Comparison of ENCODE assay signal across 8 cellular contexts in the genomic region with DNA sequence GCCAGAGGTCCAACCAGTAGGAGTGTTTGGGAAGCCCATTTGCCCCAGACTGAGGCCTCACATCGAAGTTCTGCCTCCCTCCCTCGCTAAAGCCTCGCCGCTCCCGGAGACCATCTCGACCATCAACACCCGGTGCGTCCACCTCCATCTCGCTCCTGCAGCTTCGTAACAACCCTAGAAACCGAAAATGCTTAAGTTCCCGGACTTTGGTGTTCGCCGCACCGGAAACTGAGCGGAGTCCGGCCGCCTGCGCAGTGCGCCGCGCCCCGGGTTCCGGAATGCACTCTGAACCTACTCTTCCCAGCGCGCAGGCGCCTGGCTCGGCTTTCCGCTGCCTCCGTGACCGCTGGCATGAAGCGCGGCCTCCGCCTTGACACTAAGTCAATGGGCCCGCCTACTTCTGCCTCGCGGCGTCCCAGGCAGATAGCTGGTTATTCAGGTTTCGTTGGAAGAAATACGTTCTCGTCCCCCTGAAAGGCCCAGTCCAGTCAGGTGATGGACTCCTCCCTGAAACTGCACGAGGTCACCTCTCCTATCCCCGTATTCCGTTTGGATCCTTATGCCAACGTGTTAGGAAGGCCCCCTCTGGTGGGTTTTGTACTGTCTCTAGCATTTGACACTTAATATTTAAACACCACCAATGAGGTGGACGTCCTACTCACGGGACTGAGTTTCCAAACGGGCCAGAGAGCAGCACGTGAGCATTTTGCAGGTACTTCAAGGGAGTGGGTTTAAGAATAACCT. TPM values are rescaled to one million over a fixed set of nuclear protein-coding genes. Genes with fewer than 3 reads are reported as not detected.
DNase-seq lines count a peak whose midpoint lies in the region.

No MANE protein-coding gene starts in this region.

- intact Hi-C loops in activated naive CD4-positive, alpha-beta T cell treated with anti-CD3 and anti-CD28 coated beads for 36 hours (cut with micrococcal nuclease): loop anchor here (1.0 to 5.0 kb wide), 9 partner anchors 62 to 1022 kb away; a partner anchor contains a TSS
- intact Hi-C loops in head of caudate nucleus (cut with DNase I): no loop called here
- intact Hi-C loops in posterior cingulate gyrus (cut with DNase I): no loop called here

- H3K27me3 Mint-ChIP-seq in activated naive CD4-positive, alpha-beta T cell treated with anti-CD3 and anti-CD28 coated beads for 36 hours (ENCODE audit: low read depth): no peaks in the 10 kb centered on the region

- H3K4me3 Mint-ChIP-seq in activated naive CD4-positive, alpha-beta T cell treated with anti-CD3 and anti-CD28 coated beads for 36 hours: peak overlapping the region; percentile 97

- H3K9me3 Mint-ChIP-seq in activated naive CD4-positive, alpha-beta T cell treated with anti-CD3 and anti-CD28 coated beads for 36 hours: peaks cover 5% of the 10 kb centered on the region

- peaks cover 30% of the 10 kb centered on the region for H3K36me3 Mint-ChIP-seq in activated naive CD4-positive, alpha-beta T cell treated with anti-CD3 and anti-CD28 coated beads for 36 hours (ENCODE audit: low read depth)

- DNase-seq in GM04503 (ENCODE audit: low read depth): peak; percentile 64
- DNase-seq in HCEC 1CT: peak; percentile 87
- DNase-seq in NCI-H226: peak; percentile 87
- DNase-seq in activated naive CD4-positive, alpha-beta T cell treated with anti-CD3 and anti-CD28 coated beads for 36 hours: peak; percentile 92
- DNase-seq in head of caudate nucleus: peak; percentile 70 to 95 (median 89)
- peak; percentile 80 to 98 (median 86) for DNase-seq in posterior cingulate gyrus
- peak; percentile 98 for DNase-seq in ureter (ENCODE audit: low spot score)
- no peak for DNase-seq in NCI-H2196 treated with DMSO at 0.1 percent for 48 hours (lab: John Stamatoyannopoulos, UW; ENCODE audit: unreplicated experiment)

- CTCF ChIA-PET in activated naive CD4-positive, alpha-beta T cell treated with anti-CD3 and anti-CD28 coated beads for 36 hours (lab: Charles Lee): interaction anchor here (0.7 to 4.0 kb wide), 7 partner anchors 10 to 259 kb away, joined by 3 to 32 read pairs (median 4); a partner anchor contains a TSS

- peak overlapping the region; percentile 95 for H3K27ac Mint-ChIP-seq in activated naive CD4-positive, alpha-beta T cell treated with anti-CD3 and anti-CD28 coated beads for 36 hours

- H3K4me1 Mint-ChIP-seq in activated naive CD4-positive, alpha-beta T cell treated with anti-CD3 and anti-CD28 coated beads for 36 hours (ENCODE audit: low read depth): peaks cover 25% of the 10 kb centered on the region

RNA-seq across cellular contexts. Expression of a gene that starts 21.4 kb away (rescaled TPM):
- total RNA-seq in activated naive CD4-positive, alpha-beta T cell treated with anti-CD3 and anti-CD28 coated beads for 36 hours: not detected
- not detected for total RNA-seq in ureter
